ENCODE assay signal across 1 cellular context in genomic region chr17:75071478-75072271, GRCh38.
A peak's percentile ranks its signal among the peaks of the same experiment; 100 is the strongest.
TF ChIP-seq lines count a peak whose summit lies in the region.
"Not testable (repeated sequence)": the region's sequence is repeated elsewhere in the genome, so short reads cannot be mapped to it uniquely, and the experiment has no call there.

No MANE protein-coding gene starts in this region.

TF ChIP-seq in K562, 482 proteins besides CTCF, POLR2A, EP300 and RAD21 (continued from another document and continues in another):
- TF ChIP-seq PKNOX1 (IDR thresholded peaks at IDR 0.05) (peak; percentile 92), CREM (IDR thresholded peaks at IDR 0.05; ENCODE audit: low read depth) (peak; percentile 73), MAFG (tag; conservative IDR thresholded peaks at IDR 0.05) (peak; percentile 82), NRF1 (conservative IDR thresholded peaks at IDR 0.05 in 1 of 2, IDR thresholded peaks at IDR 0.05 in 1 of 2) (0 out of 4 replicates have a peak, but pooled peaks of 1 of the 2 experiments have one; percentile 19), CBFA2T2 (conservative IDR thresholded peaks at IDR 0.05) (peak; percentile 74), MEF2D (tag; conservative IDR thresholded peaks at IDR 0.05; ENCODE audit: low read depth) (peak; percentile 97), ARID1B (IDR thresholded peaks at IDR 0.05) (peak; percentile 97), LEF1 (IDR thresholded peaks at IDR 0.05) (peak; percentile 97), ZMIZ1 (IDR thresholded peaks at IDR 0.05; ENCODE audit: low read depth in 2 of 2, low read length in 2 of 2) (peak in 1 of 2 experiments; percentile 79; a peak in 2 of 4 replicates), ZNF589 (CRISPR knock-in tag; IDR thresholded peaks at IDR 0.05; ENCODE audit: low read depth) (peak; percentile 23; the same call in 1 of the 2 replicates), CBX3 (IDR thresholded peaks at IDR 0.05; ENCODE audit: borderline replicate concordance in 1 of 2, low read length in 2 of 2) (peak in 1 of 2 experiments; percentile 35; a peak in 1 of 3 replicates), TEAD4 (IDR thresholded peaks at IDR 0.05; ENCODE audit: low read length) (peak; percentile 90), ETV5 (CRISPR knock-in tag; IDR thresholded peaks at IDR 0.05; ENCODE audit: low read depth) (peak; percentile 96), MIER1 (IDR thresholded peaks at IDR 0.05; ENCODE audit: low read depth) (peak; percentile 29; the same call in 1 of the 2 replicates), NFIC (IDR thresholded peaks at IDR 0.05) (peak; percentile 75), RBFOX2 (IDR thresholded peaks at IDR 0.05; ENCODE audit: low read depth, low read length) (peak; percentile 41; the same call in 1 of the 2 replicates), FOXA1 (IDR thresholded peaks at IDR 0.05; ENCODE audit: borderline replicate concordance) (peak; percentile 93), DACH1 (IDR thresholded peaks at IDR 0.05; ENCODE audit: partially characterized antibody) (peak; percentile 66), ARNT (IDR thresholded peaks at IDR 0.05) (peak in 1 of 2 experiments; percentile 70; a peak in 2 of 4 replicates), MTA1 (IDR thresholded peaks at IDR 0.05; ENCODE audit: borderline replicate concordance) (peak; percentile 9; the same call in 1 of the 2 replicates), ATF7 (IDR thresholded peaks at IDR 0.05) (peak; percentile 91), HDAC3 (IDR thresholded peaks at IDR 0.05; ENCODE audit: borderline replicate concordance, partially characterized antibody) (peak; percentile 84), ZBTB40 (IDR thresholded peaks at IDR 0.05) (peak; percentile 53; the same call in 1 of the 2 replicates), TAL1 (IDR thresholded peaks at IDR 0.05) (peak; percentile 84), BHLHE40 (IDR thresholded peaks at IDR 0.05; ENCODE audit: low read length) (peak; percentile 22; the same call in 1 of the 2 replicates), PML (IDR thresholded peaks at IDR 0.05; ENCODE audit: low read length) (peak; percentile 74), NCOR1 (IDR thresholded peaks at IDR 0.05) (peak; percentile 86), TEAD1 (CRISPR knock-in tag; IDR thresholded peaks at IDR 0.05) (peak in 1 of 2 experiments; percentile 50; a peak in 1 of 4 replicates), NCOA2 (IDR thresholded peaks at IDR 0.05; ENCODE audit: partially characterized antibody in 2 of 2) (peak in 1 of 2 experiments; percentile 59), ZNF175 (CRISPR knock-in tag; IDR thresholded peaks at IDR 0.05; ENCODE audit: low read depth) (0 out of 2 replicates have a peak, but pooled peaks have one; percentile 23), NFATC3 (IDR thresholded peaks at IDR 0.05) (peak; percentile 30; the same call in 1 of the 2 replicates), CREB1 (IDR thresholded peaks at IDR 0.05) (peak; percentile 50; the same call in 1 of the 2 replicates), ETV1 (tag; conservative IDR thresholded peaks at IDR 0.05; ENCODE audit: low read depth) (peak; percentile 97), SMARCA4 (IDR thresholded peaks at IDR 0.05) (peak; percentile 96), NCOA1 (IDR thresholded peaks at IDR 0.05; ENCODE audit: low read depth) (peak; percentile 76), FOSL1 (tag; conservative IDR thresholded peaks at IDR 0.05) (peak; percentile 54), C11orf30 (IDR thresholded peaks at IDR 0.05; ENCODE audit: low read depth) (peak; percentile 95), BRD9 (IDR thresholded peaks at IDR 0.05; ENCODE audit: low read depth, partially characterized antibody) (peak; percentile 46), MEIS2 (IDR thresholded peaks at IDR 0.05; ENCODE audit: partially characterized antibody) (peak; percentile 96), AFF1 (IDR thresholded peaks at IDR 0.05; ENCODE audit: low read depth in 1 of 2, partially characterized antibody in 2 of 2) (peak in 1 of 2 experiments; percentile 61), PBX2 (tag; conservative IDR thresholded peaks at IDR 0.05; ENCODE audit: low read depth) (peak; percentile 88), SMARCC2 (IDR thresholded peaks at IDR 0.05; ENCODE audit: low read depth) (peak; percentile 89), RNF2 (IDR thresholded peaks at IDR 0.05) (peak; percentile 83)
- not testable (repeated sequence) for TF ChIP-seq TEAD4 (CRISPR knock-in tag; IDR thresholded peaks at IDR 0.05; ENCODE audit: borderline replicate concordance); ZBTB40 (CRISPR knock-in tag; IDR thresholded peaks at IDR 0.05); CREB1 (CRISPR knock-in tag; IDR thresholded peaks at IDR 0.05); PBX2 (CRISPR knock-in tag; IDR thresholded peaks at IDR 0.05; ENCODE audit: low read depth)
